Comparison of ENCODE assay signal across 9 cellular contexts in genomic region chr18:650428-650858, GRCh38. TPM values are rescaled to one million over a fixed set of nuclear protein-coding genes. Genes with fewer than 3 reads are reported as not detected.
DNase-seq lines count a peak whose midpoint lies in the region; ATAC-seq and TF ChIP-seq lines count a peak whose summit lies in the region.
"Had no signal": no experiment of that assay in that cellular context is flagged by ENCODE, and none has a peak within 500 bp of the region (broad histone marks: within the 10 kb centered on the region; RNA-seq: fewer than 3 reads in every experiment).

No MANE protein-coding gene starts in this region.

- CTCF ChIA-PET in activated CD8-positive, alpha-beta memory T cell treated with anti-CD3 and anti-CD28 coated beads, Interleukin-2, amount 10 ng/mL, durations not matched to agents 7 days and 5 days (lab: Charles Lee) = no interaction called here
- CTCF ChIA-PET in naive thymus-derived CD4-positive, alpha-beta T cell (lab: Charles Lee) = no interaction called here
- CTCF ChIA-PET in RWPE1 (lab: Yijun Ruan, JAX) = no interaction called here

- no peaks in the 10 kb centered on the region for H3K36me3 ChIP-seq in naive thymus-derived CD4-positive, alpha-beta T cell (ENCODE audit: control insufficient read depth in 2 of 3, insufficient read depth in 3 of 3, low read length in 3 of 3)

- DNase-seq in activated CD8-positive, alpha-beta memory T cell treated with anti-CD3 and anti-CD28 coated beads, Interleukin-2, amount 10 ng/mL, durations not matched to agents 7 days and 5 days = peak; percentile 74
- no peak for DNase-seq in activated CD8-positive, alpha-beta memory T cell treated with anti-CD3 and anti-CD28 coated beads, Interleukin-2, amount 50 U/mL, for 4 hours
- DNase-seq in NAMALWA (ENCODE audit: low spot score) (peak; percentile 72), COLO668 (lab: John Stamatoyannopoulos, UW; ENCODE audit: unreplicated experiment) (no peak), RWPE1 (ENCODE audit: low spot score) (no peak), cerebellar cortex (ENCODE audit: low spot score) (no peak)
- peak in 1 of 9 donors; percentile 20 for DNase-seq in naive thymus-derived CD4-positive, alpha-beta T cell
- DNase-seq: amygdala had no signal

- H3K27me3 ChIP-seq in naive thymus-derived CD4-positive, alpha-beta T cell (ENCODE audit: control insufficient read depth in 2 of 2, insufficient read depth in 2 of 2, low read length in 2 of 2) = no peaks in the 10 kb centered on the region

- no peaks in the 10 kb centered on the region for H3K9me3 ChIP-seq in naive thymus-derived CD4-positive, alpha-beta T cell (ENCODE audit: control insufficient read depth in 2 of 3, low read length in 3 of 3)

- TF ChIP-seq CTCF in RWPE1 (conservative IDR thresholded peaks at IDR 0.05; ENCODE audit: low read depth) = no peak

- peak; percentile 87 for ATAC-seq in activated CD8-positive, alpha-beta memory T cell treated with anti-CD3 and anti-CD28 coated beads, Interleukin-2, amount 10 ng/mL, durations not matched to agents 7 days and 5 days
- ATAC-seq in HG02798 (IDR thresholded peaks at IDR 0.05; ENCODE audit: poor library complexity, unreplicated experiment) = peak; percentile 98
- ATAC-seq in naive thymus-derived CD4-positive, alpha-beta T cell = peak; percentile 61

- H3K4me1 ChIP-seq in naive thymus-derived CD4-positive, alpha-beta T cell (ENCODE audit: control insufficient read depth in 2 of 2, insufficient read depth in 2 of 2, low read length in 2 of 2) = no peaks in the 10 kb centered on the region

- H3K4me3 ChIP-seq in naive thymus-derived CD4-positive, alpha-beta T cell (ENCODE audit: low read length) = no peak overlapping the region

- no peak overlapping the region for H3K27ac ChIP-seq in naive thymus-derived CD4-positive, alpha-beta T cell (ENCODE audit: low read depth, low read length)
- H3K27ac ChIP-seq in RWPE1 = no peak overlapping the region

- H3K27me3 Mint-ChIP-seq in activated CD8-positive, alpha-beta memory T cell treated with anti-CD3 and anti-CD28 coated beads, Interleukin-2, amount 10 ng/mL, durations not matched to agents 7 days and 5 days = peaks cover 3% of the 10 kb centered on the region
- H3K27me3 Mint-ChIP-seq in naive thymus-derived CD4-positive, alpha-beta T cell = peaks cover 0 to 25% (median 19%) of the 10 kb centered on the region in 5 donors

- POLR2A ChIA-PET in naive thymus-derived CD4-positive, alpha-beta T cell (lab: Charles Lee) = no interaction called here
- POLR2A ChIA-PET in RWPE1 (lab: Yijun Ruan, JAX; ENCODE audit: low non-redundant PET) = no interaction called here

- H3K4me3 Mint-ChIP-seq in activated CD8-positive, alpha-beta memory T cell treated with anti-CD3 and anti-CD28 coated beads, Interleukin-2, amount 10 ng/mL, durations not matched to agents 7 days and 5 days = peak overlapping the region; percentile 45
- peak overlapping the region in 5 of 10 donors; percentile 10 to 79 (median 30) for H3K4me3 Mint-ChIP-seq in naive thymus-derived CD4-positive, alpha-beta T cell

- H3K9me3 Mint-ChIP-seq in activated CD8-positive, alpha-beta memory T cell treated with anti-CD3 and anti-CD28 coated beads, Interleukin-2, amount 10 ng/mL, durations not matched to agents 7 days and 5 days (ENCODE audit: low read depth) = no peaks in the 10 kb centered on the region
- H3K9me3 Mint-ChIP-seq in naive thymus-derived CD4-positive, alpha-beta T cell = peaks cover 0 to 2% (median 0%) of the 10 kb centered on the region in 11 donors

- H3K4me1 Mint-ChIP-seq in activated CD8-positive, alpha-beta memory T cell treated with anti-CD3 and anti-CD28 coated beads, Interleukin-2, amount 10 ng/mL, durations not matched to agents 7 days and 5 days = peaks cover 10% of the 10 kb centered on the region
- peaks cover 3 to 14% (median 6%) of the 10 kb centered on the region in 7 donors for H3K4me1 Mint-ChIP-seq in naive thymus-derived CD4-positive, alpha-beta T cell

- intact Hi-C loops in naive thymus-derived CD4-positive, alpha-beta T cell (cut with micrococcal nuclease) = loop anchor here in 1 of 2 donors (1.0 kb wide), 1 partner anchor 8 kb away; no protein-coding TSS in a partner anchor

- H3K27ac Mint-ChIP-seq in activated CD8-positive, alpha-beta memory T cell treated with anti-CD3 and anti-CD28 coated beads, Interleukin-2, amount 10 ng/mL, durations not matched to agents 7 days and 5 days = peak overlapping the region; percentile 67
- peak overlapping the region in 2 of 9 donors; percentile 82 for H3K27ac Mint-ChIP-seq in naive thymus-derived CD4-positive, alpha-beta T cell

- H3K36me3 Mint-ChIP-seq in activated CD8-positive, alpha-beta memory T cell treated with anti-CD3 and anti-CD28 coated beads, Interleukin-2, amount 10 ng/mL, durations not matched to agents 7 days and 5 days = peaks cover 6% of the 10 kb centered on the region
- H3K36me3 Mint-ChIP-seq in naive thymus-derived CD4-positive, alpha-beta T cell = peaks cover 0 to 6% (median under 1%) of the 10 kb centered on the region in 5 donors

RNA-seq across cellular contexts. Expression of gene TYMS, which starts 7.0 kb away (rescaled TPM):
- 100 to 1,000 TPM; 369 TPM for total RNA-seq in activated CD8-positive, alpha-beta memory T cell treated with anti-CD3 and anti-CD28 coated beads, Interleukin-2, amount 10 ng/mL, durations not matched to agents 7 days and 5 days
- total RNA-seq in naive thymus-derived CD4-positive, alpha-beta T cell = 100 to 1,000 TPM in 1 of 5 experiments, 1 to 10 TPM in 1, under 1 TPM in 1, not detected in 2; 0.85 to 241 (median 2.0) TPM
- polyA plus RNA-seq in naive thymus-derived CD4-positive, alpha-beta T cell = not detected

RNA-seq across cellular contexts. Expression of gene CLUL1, which starts 53.7 kb away (rescaled TPM):
- not detected for total RNA-seq in activated CD8-positive, alpha-beta memory T cell treated with anti-CD3 and anti-CD28 coated beads, Interleukin-2, amount 10 ng/mL, durations not matched to agents 7 days and 5 days
- under 1 TPM in 1 of 5 experiments, not detected in 4; 0.19 TPM for total RNA-seq in naive thymus-derived CD4-positive, alpha-beta T cell
- under 1 TPM; 0.26 to 0.52 TPM for polyA plus RNA-seq in naive thymus-derived CD4-positive, alpha-beta T cell

Comparison
In these comparisons a context has a peak if more than half of its experiments do, and no peak if none do; other contexts are left out.
1. DNase-seq: peak in activated CD8-positive, alpha-beta memory T cell treated with anti-CD3 and anti-CD28 coated beads, Interleukin-2, amount 10 ng/mL, durations not matched to agents 7 days and 5 days (single experiment) and NAMALWA (single experiment); none in activated CD8-positive, alpha-beta memory T cell treated with anti-CD3 and anti-CD28 coated beads, Interleukin-2, amount 50 U/mL, for 4 hours (single experiment), COLO668 (single experiment), RWPE1 (single experiment) and cerebellar cortex (single experiment).
2. Peak in every context shown above with its lines, with median percentiles within 50 percentile points of each other: ATAC-seq.